Comparison of ENCODE assay signal across 19 cellular contexts in genomic region chr11:67255353-67255752, GRCh38. TPM values are rescaled to one million over a fixed set of nuclear protein-coding genes. Genes with fewer than 3 reads are reported as not detected.
DNase-seq lines count a peak whose midpoint lies in the region; ATAC-seq and TF ChIP-seq lines count a peak whose summit lies in the region.
"Had no signal": no experiment of that assay in that cellular context is flagged by ENCODE, and none has a peak within 500 bp of the region (broad histone marks: within the 10 kb centered on the region; RNA-seq: fewer than 3 reads in every experiment).

No MANE protein-coding gene starts in this region.

- peaks cover 23 to 69% (median 45%) of the 10 kb centered on the region in 3 experiments for H3K36me3 ChIP-seq in naive thymus-derived CD4-positive, alpha-beta T cell (ENCODE audit: control insufficient read depth in 2 of 3, insufficient read depth in 3 of 3, low read length in 3 of 3)
- peaks cover 59% of the 10 kb centered on the region for H3K36me3 ChIP-seq in GM23338 (ENCODE audit: insufficient read depth)

- CTCF ChIA-PET in activated CD8-positive, alpha-beta T cell treated with anti-CD3 and anti-CD28 coated beads, Interleukin-2, amount 10 ng/mL, durations not matched to agents 7 days and 5 days (lab: Charles Lee), result interaction anchor here (1.8 kb wide), 1 partner anchor 16 kb away, joined by 5 read pairs; no protein-coding TSS in a partner anchor
- CTCF ChIA-PET in naive thymus-derived CD4-positive, alpha-beta T cell (lab: Charles Lee), result interaction anchor here (0.7 kb wide), 1 partner anchor 90 kb away, joined by 3 read pairs; no protein-coding TSS in a partner anchor
- CTCF ChIA-PET in HEK293T (lab: Yijun Ruan, JAX), result no interaction called here

- TF ChIP-seq CTCF in GM23338 (conservative IDR thresholded peaks at IDR 0.05; ENCODE audit: low read depth in 2 of 2), result no peak

- POLR2A ChIA-PET in activated naive CD8-positive, alpha-beta T cell treated with anti-CD3 and anti-CD28 coated beads, Interleukin-2, amount 10 ng/mL, durations not matched to agents 7 days and 5 days (lab: Charles Lee), result no interaction called here
- POLR2A ChIA-PET in activated CD8-positive, alpha-beta T cell treated with anti-CD3 and anti-CD28 coated beads, Interleukin-2, amount 10 ng/mL, durations not matched to agents 7 days and 5 days (lab: Charles Lee), result interaction anchor here (0.6 to 7.5 kb wide), 2 partner anchors 15 to 126 kb away, joined by 8 to 39 read pairs; no protein-coding TSS in a partner anchor
- POLR2A ChIA-PET in naive thymus-derived CD4-positive, alpha-beta T cell (lab: Charles Lee), result interaction anchor here (0.8 to 1.6 kb wide), 2 partner anchors 14 to 98 kb away, joined by 3 to 4 read pairs; no protein-coding TSS in a partner anchor
- POLR2A ChIA-PET in HEK293T (lab: Yijun Ruan, JAX), result no interaction called here

- H3K27me3 ChIP-seq in naive thymus-derived CD4-positive, alpha-beta T cell (ENCODE audit: control insufficient read depth in 2 of 2, insufficient read depth in 2 of 2, low read length in 2 of 2), result no peaks in the 10 kb centered on the region
- no peaks in the 10 kb centered on the region for H3K27me3 ChIP-seq in GM23338 (ENCODE audit: insufficient read depth)
- H3K27me3 ChIP-seq: gastroesophageal sphincter, vagina had no signal

- H3K27ac ChIP-seq in naive thymus-derived CD4-positive, alpha-beta T cell (ENCODE audit: low read depth, low read length), result peak overlapping the region; percentile 26
- H3K27ac ChIP-seq in GM23338 (ENCODE audit: low read depth), result no peak overlapping the region
- H3K27ac ChIP-seq: vagina had no signal

- H3F3A ChIP-seq in GM23338 (replicated peaks; ENCODE audit: low read depth), result peaks cover 31% of the 10 kb centered on the region

- H3K4me3 ChIP-seq in naive thymus-derived CD4-positive, alpha-beta T cell (ENCODE audit: low read length), result no peak overlapping the region
- no peak overlapping the region for H3K4me3 ChIP-seq in GM23338
- H3K4me3 ChIP-seq: gastroesophageal sphincter, vagina had no signal

- intact Hi-C loops in naive thymus-derived CD4-positive, alpha-beta T cell (cut with micrococcal nuclease), result no loop called here

- peaks cover 4 to 21% of the 10 kb centered on the region in 2 donors for H3K4me1 ChIP-seq in naive thymus-derived CD4-positive, alpha-beta T cell (ENCODE audit: control insufficient read depth in 2 of 2, insufficient read depth in 2 of 2, low read length in 2 of 2)
- no peaks in the 10 kb centered on the region for H3K4me1 ChIP-seq in GM23338 (ENCODE audit: insufficient read depth)

- H3K36me3 Mint-ChIP-seq in activated naive CD8-positive, alpha-beta T cell treated with anti-CD3 and anti-CD28 coated beads, Interleukin-2, amount 10 ng/mL, durations not matched to agents 7 days and 5 days, result peaks cover 29% of the 10 kb centered on the region
- H3K36me3 Mint-ChIP-seq in activated naive CD8-positive, alpha-beta T cell treated with anti-CD3 and anti-CD28 coated beads for 36 hours, result peaks cover 32% of the 10 kb centered on the region
- peaks cover 67% of the 10 kb centered on the region for H3K36me3 Mint-ChIP-seq in activated CD8-positive, alpha-beta T cell treated with anti-CD3 and anti-CD28 coated beads, Interleukin-2, amount 10 ng/mL, durations not matched to agents 7 days and 5 days (ENCODE audit: low read depth)
- H3K36me3 Mint-ChIP-seq in naive thymus-derived CD4-positive, alpha-beta T cell, result peaks cover 12 to 43% (median 19%) of the 10 kb centered on the region in 5 donors
- H3K36me3 Mint-ChIP-seq in GM23338 (ENCODE audit: low read depth), result peaks cover 70% of the 10 kb centered on the region

- no peak for ATAC-seq in activated naive CD8-positive, alpha-beta T cell treated with anti-CD3 and anti-CD28 coated beads, Interleukin-2, amount 10 ng/mL, durations not matched to agents 7 days and 5 days (ENCODE audit: low read depth)
- no peak for ATAC-seq in activated CD8-positive, alpha-beta T cell treated with anti-CD3 and anti-CD28 coated beads, Interleukin-2, amount 10 ng/mL, durations not matched to agents 7 days and 5 days
- ATAC-seq in naive thymus-derived CD4-positive, alpha-beta T cell, result no peak
- no peak for ATAC-seq in HG03039 (IDR thresholded peaks at IDR 0.05; ENCODE audit: unreplicated experiment)
- no peak for ATAC-seq in GM21390 (IDR thresholded peaks at IDR 0.05; ENCODE audit: unreplicated experiment)
- no peak for ATAC-seq in GM23338
- ATAC-seq: activated CD4-positive, alpha-beta T cell treated with anti-CD3 and anti-CD28 coated beads for 36 hours; esophagus mucosa; gastroesophageal sphincter; SK-N-SH treated with all-trans-retinoic acid at 6 μM for 48 hours had no signal

- DNase-seq in activated naive CD8-positive, alpha-beta T cell treated with anti-CD3 and anti-CD28 coated beads, Interleukin-2, amount 10 ng/mL, durations not matched to agents 7 days and 5 days, result peak; percentile 18
- no peak for DNase-seq in activated naive CD8-positive, alpha-beta T cell treated with anti-CD3 and anti-CD28 coated beads for 36 hours
- DNase-seq in activated CD8-positive, alpha-beta T cell treated with anti-CD3 and anti-CD28 coated beads, Interleukin-2, amount 10 ng/mL, durations not matched to agents 7 days and 5 days, result no peak
- no peak for DNase-seq in naive thymus-derived CD4-positive, alpha-beta T cell
- DNase-seq in HEK293T (ENCODE audit: extremely low spot score) (no peak), GM23338 (ENCODE audit: low spot score) (no peak)
- DNase-seq: activated CD4-positive, alpha-beta T cell treated with anti-CD3 and anti-CD28 coated beads for 36 hours; activated naive CD4-positive, alpha-beta T cell treated with Interleukin-2 at 50 U/mL for 16 hours; effector CD4-positive, alpha-beta T cell; KBM-7; NCI-H146; NCI-H2171; NCI-H526 had no signal

- H3K9me2 ChIP-seq in GM23338 (ENCODE audit: insufficient read depth), result no peaks in the 10 kb centered on the region

- no peaks in the 10 kb centered on the region for H3K27me3 Mint-ChIP-seq in activated naive CD8-positive, alpha-beta T cell treated with anti-CD3 and anti-CD28 coated beads, Interleukin-2, amount 10 ng/mL, durations not matched to agents 7 days and 5 days
- no peaks in the 10 kb centered on the region for H3K27me3 Mint-ChIP-seq in activated naive CD8-positive, alpha-beta T cell treated with anti-CD3 and anti-CD28 coated beads for 36 hours
- H3K27me3 Mint-ChIP-seq in activated CD8-positive, alpha-beta T cell treated with anti-CD3 and anti-CD28 coated beads, Interleukin-2, amount 10 ng/mL, durations not matched to agents 7 days and 5 days (ENCODE audit: low read depth), result no peaks in the 10 kb centered on the region
- H3K27me3 Mint-ChIP-seq in naive thymus-derived CD4-positive, alpha-beta T cell, result no peaks in the 10 kb centered on the region
- peaks cover 9% of the 10 kb centered on the region for H3K27me3 Mint-ChIP-seq in GM23338 (ENCODE audit: insufficient read depth, low read depth, poor library complexity)
- H3K27me3 Mint-ChIP-seq: activated CD4-positive, alpha-beta T cell treated with anti-CD3 and anti-CD28 coated beads for 36 hours had no signal

- peaks cover 28% of the 10 kb centered on the region for H4K20me1 ChIP-seq in GM23338 (replicated peaks; ENCODE audit: insufficient read depth)

- H3K4me2 ChIP-seq in GM23338, result no peak overlapping the region

- no peaks in the 10 kb centered on the region for H3K9me3 Mint-ChIP-seq in activated naive CD8-positive, alpha-beta T cell treated with anti-CD3 and anti-CD28 coated beads, Interleukin-2, amount 10 ng/mL, durations not matched to agents 7 days and 5 days
- no peaks in the 10 kb centered on the region for H3K9me3 Mint-ChIP-seq in activated naive CD8-positive, alpha-beta T cell treated with anti-CD3 and anti-CD28 coated beads for 36 hours
- H3K9me3 Mint-ChIP-seq in activated CD8-positive, alpha-beta T cell treated with anti-CD3 and anti-CD28 coated beads, Interleukin-2, amount 10 ng/mL, durations not matched to agents 7 days and 5 days (ENCODE audit: insufficient read depth), result no peaks in the 10 kb centered on the region
- peaks cover 0 to 3% (median 0%) of the 10 kb centered on the region in 11 donors for H3K9me3 Mint-ChIP-seq in naive thymus-derived CD4-positive, alpha-beta T cell
- H3K9me3 Mint-ChIP-seq in GM23338, result no peaks in the 10 kb centered on the region

- no peaks in the 10 kb centered on the region; the same call in 1 of the 2 replicates for H3K79me2 ChIP-seq in GM23338 (replicated peaks; ENCODE audit: insufficient read depth)

- peak overlapping the region; percentile 22 for H3K27ac Mint-ChIP-seq in activated naive CD8-positive, alpha-beta T cell treated with anti-CD3 and anti-CD28 coated beads, Interleukin-2, amount 10 ng/mL, durations not matched to agents 7 days and 5 days
- H3K27ac Mint-ChIP-seq in activated naive CD8-positive, alpha-beta T cell treated with anti-CD3 and anti-CD28 coated beads for 36 hours, result no peak overlapping the region
- H3K27ac Mint-ChIP-seq in activated CD8-positive, alpha-beta T cell treated with anti-CD3 and anti-CD28 coated beads, Interleukin-2, amount 10 ng/mL, durations not matched to agents 7 days and 5 days, result peak overlapping the region; percentile 33
- peak overlapping the region in 4 of 9 donors; percentile 13 to 84 (median 39) for H3K27ac Mint-ChIP-seq in naive thymus-derived CD4-positive, alpha-beta T cell
- no peak overlapping the region for H3K27ac Mint-ChIP-seq in GM23338

- no peak overlapping the region for H2AFZ ChIP-seq in GM23338

- no peaks in the 10 kb centered on the region for H3K9me3 ChIP-seq in naive thymus-derived CD4-positive, alpha-beta T cell (ENCODE audit: control insufficient read depth in 2 of 3, low read length in 3 of 3)
- H3K9me3 ChIP-seq: gastroesophageal sphincter, vagina had no signal

- H3K4me1 Mint-ChIP-seq in activated naive CD8-positive, alpha-beta T cell treated with anti-CD3 and anti-CD28 coated beads, Interleukin-2, amount 10 ng/mL, durations not matched to agents 7 days and 5 days, result peaks cover 45% of the 10 kb centered on the region
- peaks cover 26% of the 10 kb centered on the region for H3K4me1 Mint-ChIP-seq in activated naive CD8-positive, alpha-beta T cell treated with anti-CD3 and anti-CD28 coated beads for 36 hours
- H3K4me1 Mint-ChIP-seq in activated CD8-positive, alpha-beta T cell treated with anti-CD3 and anti-CD28 coated beads, Interleukin-2, amount 10 ng/mL, durations not matched to agents 7 days and 5 days (ENCODE audit: low read depth), result peaks cover 48% of the 10 kb centered on the region
- peaks cover 18 to 55% (median 41%) of the 10 kb centered on the region in 7 donors for H3K4me1 Mint-ChIP-seq in naive thymus-derived CD4-positive, alpha-beta T cell
- no peaks in the 10 kb centered on the region for H3K4me1 Mint-ChIP-seq in GM23338

- H3K4me3 Mint-ChIP-seq in activated naive CD8-positive, alpha-beta T cell treated with anti-CD3 and anti-CD28 coated beads, Interleukin-2, amount 10 ng/mL, durations not matched to agents 7 days and 5 days, result no peak overlapping the region
- no peak overlapping the region for H3K4me3 Mint-ChIP-seq in activated naive CD8-positive, alpha-beta T cell treated with anti-CD3 and anti-CD28 coated beads for 36 hours
- no peak overlapping the region for H3K4me3 Mint-ChIP-seq in activated CD8-positive, alpha-beta T cell treated with anti-CD3 and anti-CD28 coated beads, Interleukin-2, amount 10 ng/mL, durations not matched to agents 7 days and 5 days
- no peak overlapping the region for H3K4me3 Mint-ChIP-seq in naive thymus-derived CD4-positive, alpha-beta T cell
- H3K4me3 Mint-ChIP-seq in GM23338, result no peak overlapping the region
- H3K4me3 Mint-ChIP-seq: activated CD4-positive, alpha-beta T cell treated with anti-CD3 and anti-CD28 coated beads for 36 hours had no signal

RNA-seq across cellular contexts. Expression of gene GRK2, which starts 10.9 kb away (rescaled TPM):
- 100 to 1,000 TPM; 325 to 341 TPM for total RNA-seq in activated naive CD8-positive, alpha-beta T cell treated with anti-CD3 and anti-CD28 coated beads, Interleukin-2, amount 10 ng/mL, durations not matched to agents 7 days and 5 days
- total RNA-seq in activated naive CD8-positive, alpha-beta T cell treated with anti-CD3 and anti-CD28 coated beads for 36 hours, result 100 to 1,000 TPM; 211 to 219 TPM
- 100 to 1,000 TPM; 338 to 348 TPM for total RNA-seq in activated CD8-positive, alpha-beta T cell treated with anti-CD3 and anti-CD28 coated beads, Interleukin-2, amount 10 ng/mL, durations not matched to agents 7 days and 5 days
- total RNA-seq in naive thymus-derived CD4-positive, alpha-beta T cell, result 100 to 1,000 TPM; 305 to 399 (median 322) TPM
- 10 to 100 TPM; 18.5 to 38.0 TPM for polyA plus RNA-seq in naive thymus-derived CD4-positive, alpha-beta T cell
- 62.2 and 72.5 TPM in 2 replicates for total RNA-seq in GM23338 (2014; rRNA removed; shearing (Covaris generic))
- polyA plus RNA-seq in GM23338 (2016; fragmentation: Nextera tagmentation; extraction: Ambion mirVana), result 19.5 and 21.7 TPM in 2 replicates

RNA-seq across cellular contexts. Expression of gene ANKRD13D, which starts 33.8 kb away (rescaled TPM):
- total RNA-seq in activated naive CD8-positive, alpha-beta T cell treated with anti-CD3 and anti-CD28 coated beads, Interleukin-2, amount 10 ng/mL, durations not matched to agents 7 days and 5 days, result 100 to 1,000 TPM; 185 to 207 TPM
- 10 to 100 TPM; 52.0 to 55.7 TPM for total RNA-seq in activated naive CD8-positive, alpha-beta T cell treated with anti-CD3 and anti-CD28 coated beads for 36 hours
- total RNA-seq in activated CD8-positive, alpha-beta T cell treated with anti-CD3 and anti-CD28 coated beads, Interleukin-2, amount 10 ng/mL, durations not matched to agents 7 days and 5 days, result 100 to 1,000 TPM; 179 to 189 TPM
- total RNA-seq in naive thymus-derived CD4-positive, alpha-beta T cell, result 100 to 1,000 TPM; 161 to 286 (median 191) TPM
- 10 to 100 TPM in 1 of 2 donors, 1 to 10 TPM in 1; 6.3 to 19.5 TPM for polyA plus RNA-seq in naive thymus-derived CD4-positive, alpha-beta T cell
- total RNA-seq in GM23338 (2014; rRNA removed; shearing (Covaris generic)), result 15.7 and 30.8 TPM in 2 replicates
- polyA plus RNA-seq in GM23338 (2016; fragmentation: Nextera tagmentation; extraction: Ambion mirVana), result 19.5 and 20.3 TPM in 2 replicates

RNA-seq across cellular contexts. Expression of gene SSH3, which starts 48.0 kb away (rescaled TPM):
- 10 to 100 TPM; 24.6 to 27.0 TPM for total RNA-seq in activated naive CD8-positive, alpha-beta T cell treated with anti-CD3 and anti-CD28 coated beads, Interleukin-2, amount 10 ng/mL, durations not matched to agents 7 days and 5 days
- 1 to 10 TPM; 4.6 to 4.7 TPM for total RNA-seq in activated naive CD8-positive, alpha-beta T cell treated with anti-CD3 and anti-CD28 coated beads for 36 hours
- 10 to 100 TPM; 12.0 to 13.0 TPM for total RNA-seq in activated CD8-positive, alpha-beta T cell treated with anti-CD3 and anti-CD28 coated beads, Interleukin-2, amount 10 ng/mL, durations not matched to agents 7 days and 5 days
- total RNA-seq in naive thymus-derived CD4-positive, alpha-beta T cell, result 10 to 100 TPM in 4 of 5 experiments, 1 to 10 TPM in 1; 8.8 to 23.8 (median 15.0) TPM
- 1 to 10 TPM; 1.1 to 4.9 TPM for polyA plus RNA-seq in naive thymus-derived CD4-positive, alpha-beta T cell
- 40.0 and 45.8 TPM in 2 replicates for total RNA-seq in GM23338 (2014; rRNA removed; shearing (Covaris generic))
- 17.8 and 25.1 TPM in 2 replicates for polyA plus RNA-seq in GM23338 (2016; fragmentation: Nextera tagmentation; extraction: Ambion mirVana)

Comparison
In these comparisons a context has a peak if more than half of its experiments do, and no peak if none do; other contexts are left out.
1. H3K27ac Mint-ChIP-seq: peak in activated naive CD8-positive, alpha-beta T cell treated with anti-CD3 and anti-CD28 coated beads, Interleukin-2, amount 10 ng/mL, durations not matched to agents 7 days and 5 days (single experiment) and activated CD8-positive, alpha-beta T cell treated with anti-CD3 and anti-CD28 coated beads, Interleukin-2, amount 10 ng/mL, durations not matched to agents 7 days and 5 days (single experiment); none in activated naive CD8-positive, alpha-beta T cell treated with anti-CD3 and anti-CD28 coated beads for 36 hours (single experiment) and GM23338 (single experiment).
2. POLR2A ChIA-PET loops: an anchor here in activated CD8-positive, alpha-beta T cell treated with anti-CD3 and anti-CD28 coated beads, Interleukin-2, amount 10 ng/mL, durations not matched to agents 7 days and 5 days (0.6 to 7.5 kb wide) and naive thymus-derived CD4-positive, alpha-beta T cell (0.8 to 1.6 kb wide); none called in activated naive CD8-positive, alpha-beta T cell treated with anti-CD3 and anti-CD28 coated beads, Interleukin-2, amount 10 ng/mL, durations not matched to agents 7 days and 5 days and HEK293T.